ENCODE assay signal across 16 cellular contexts in genomic region chr11:103832762-103833161, GRCh38.
A peak's percentile ranks its signal among the peaks of the same experiment; 100 is the strongest.
DNase-seq lines count a peak whose midpoint lies in the region; ATAC-seq and TF ChIP-seq lines count a peak whose summit lies in the region.
"Had no signal": no experiment of that assay in that cellular context is flagged by ENCODE, and none has a peak within 500 bp of the region (broad histone marks: within the 10 kb centered on the region; RNA-seq: fewer than 3 reads in every experiment).

No MANE protein-coding gene starts in this region.

- POLR2A ChIA-PET in MCF 10A (lab: Yijun Ruan, JAX): interaction anchor here (0.6 kb wide), 1 partner anchor 1610 kb away, joined by 4 read pairs; no protein-coding TSS in a partner anchor

- no peak overlapping the region for H3K27ac Mint-ChIP-seq in MCF 10A (ENCODE audit: low read depth, unreplicated experiment)
- H3K27ac Mint-ChIP-seq: B cell; CD4-positive, alpha-beta memory T cell had no signal

- TF ChIP-seq POLR2A in gastrocnemius medialis (IDR thresholded peaks at IDR 0.05): no peak

- no peaks in the 10 kb centered on the region for H3K4me1 Mint-ChIP-seq in MCF 10A (ENCODE audit: insufficient read depth, unreplicated experiment)
- H3K4me1 Mint-ChIP-seq: CD4-positive, alpha-beta memory T cell had no signal

- H3K36me3 Mint-ChIP-seq in MCF 10A (ENCODE audit: insufficient read depth, unreplicated experiment): no peaks in the 10 kb centered on the region
- H3K36me3 Mint-ChIP-seq: CD4-positive, alpha-beta memory T cell had no signal

- no peaks in the 10 kb centered on the region for H3K79me2 ChIP-seq in mammary epithelial cell (ENCODE audit: insufficient read depth, low read length)
- no peaks in the 10 kb centered on the region for H3K79me2 ChIP-seq in smooth muscle cell (ENCODE audit: low read depth)

- no peaks in the 10 kb centered on the region for H3K36me3 ChIP-seq in mammary epithelial cell (ENCODE audit: insufficient read depth, low read length)
- H3K36me3 ChIP-seq in brain microvascular endothelial cell (replicated peaks): no peaks in the 10 kb centered on the region
- no peaks in the 10 kb centered on the region for H3K36me3 ChIP-seq in smooth muscle cell (ENCODE audit: low read depth)
- H3K36me3 ChIP-seq in gastrocnemius medialis: no peaks in the 10 kb centered on the region

- H3K9me3 Mint-ChIP-seq in MCF 10A (ENCODE audit: unreplicated experiment): peaks cover 7% of the 10 kb centered on the region

- H3K9me3 ChIP-seq in mammary epithelial cell (replicated peaks; ENCODE audit: insufficient read depth, low read length) (no peaks in the 10 kb centered on the region), smooth muscle cell (replicated peaks; ENCODE audit: low read depth) (no peaks in the 10 kb centered on the region), gastrocnemius medialis (no peaks in the 10 kb centered on the region)

- no peak overlapping the region for H3K4me2 ChIP-seq in mammary epithelial cell (ENCODE audit: insufficient read depth, low read depth, low read length)
- no peak overlapping the region for H3K4me2 ChIP-seq in smooth muscle cell

- peak; percentile 15 for DNase-seq in MCF 10A (ENCODE audit: unreplicated experiment)
- no peak for DNase-seq in mammary epithelial cell
- DNase-seq in HT1080 (ENCODE audit: low read depth): peak; percentile 4
- peak; percentile 33 for DNase-seq in brain microvascular endothelial cell
- DNase-seq in smooth muscle cell (lab: John Stamatoyannopoulos, UW; ENCODE audit: unreplicated experiment): no peak
- DNase-seq in stimulated activated naive CD4-positive, alpha-beta T cell (lab: John Stamatoyannopoulos, UW): no peak
- DNase-seq in gastrocnemius medialis: no peak
- DNase-seq: 8988T; ACHN; CD4-positive, alpha-beta memory T cell; DND-41; GM23248 had no signal

- H3K9ac ChIP-seq in mammary epithelial cell (ENCODE audit: insufficient read depth, low read length) (no peak overlapping the region), smooth muscle cell (ENCODE audit: low read depth) (no peak overlapping the region)
- H3K9ac ChIP-seq: GM23248 had no signal

- WGBS in mammary epithelial cell (ENCODE audit: low coverage, missing lambda C conversion rate): 67% methylated on average over 3 of the region's 3 CpGs
- WGBS in smooth muscle cell (ENCODE audit: low lambda C conversion rate): 50% methylated on average over 3 of the region's 3 CpGs

- TF ChIP-seq CTCF in MCF 10A (IDR thresholded peaks at IDR 0.05; ENCODE audit: unreplicated experiment) (no peak), mammary epithelial cell (conservative IDR thresholded peaks at IDR 0.05 in 1 of 2, IDR thresholded peaks at IDR 0.05 in 1 of 2; ENCODE audit: extremely low read depth in 1 of 2, insufficient read depth in 1 of 2, low read depth in 1 of 2, low read length in 2 of 2) (no peak), brain microvascular endothelial cell (IDR thresholded peaks at IDR 0.05; ENCODE audit: low read depth, low read length, missing control alignments) (no peak), smooth muscle cell (IDR thresholded peaks at IDR 0.05; ENCODE audit: borderline replicate concordance, insufficient read depth, poor library complexity, severe bottlenecking) (no peak), gastrocnemius medialis (IDR thresholded peaks at IDR 0.05 in 4 of 5, conservative IDR thresholded peaks at IDR 0.05 in 1 of 5) (no peak)

- no peaks in the 10 kb centered on the region for H3F3A ChIP-seq in smooth muscle cell (ENCODE audit: low read depth)

- H4K20me1 ChIP-seq in mammary epithelial cell (ENCODE audit: insufficient read depth, low read length) (no peaks in the 10 kb centered on the region), smooth muscle cell (ENCODE audit: low read depth) (no peaks in the 10 kb centered on the region)

- in situ Hi-C loops in mammary epithelial cell (cut with MboI; ENCODE audit: low sequenced_read_pairs in 2 of 2) (no loop called here), brain microvascular endothelial cell (cut with HindIII; ENCODE audit: low pct_ligation_motif_present, low sequenced_read_pairs) (no loop called here), gastrocnemius medialis (cut with MboI; ENCODE audit: low sequenced_read_pairs in 4 of 4) (no loop called here)

- H3K27me3 ChIP-seq in mammary epithelial cell (ENCODE audit: insufficient read depth, low read length) (no peaks in the 10 kb centered on the region), brain microvascular endothelial cell (replicated peaks) (no peaks in the 10 kb centered on the region), smooth muscle cell (ENCODE audit: low read depth) (no peaks in the 10 kb centered on the region), gastrocnemius medialis (no peaks in the 10 kb centered on the region)

- H3K4me3 ChIP-seq in mammary epithelial cell (replicated peaks in 1 of 3; ENCODE audit: insufficient read depth in 1 of 3, low read depth in 2 of 3, low read length in 3 of 3): no peak overlapping the region
- H3K4me3 ChIP-seq in brain microvascular endothelial cell (ENCODE audit: low read depth, low read length): no peak overlapping the region
- no peak overlapping the region for H3K4me3 ChIP-seq in smooth muscle cell
- no peak overlapping the region for H3K4me3 ChIP-seq in gastrocnemius medialis
- H3K4me3 ChIP-seq: GM12878, GM23248 had no signal

- no TSS peak for BruUV-seq in MCF 10A (replicated peaks; lab: Mats Ljungman, UMichigan)
- BruUV-seq in mammary epithelial cell (replicated peaks; lab: Mats Ljungman, UMichigan): no TSS peak

- intact Hi-C loops in MCF 10A (cut with micrococcal nuclease) (no loop called here), mammary epithelial cell (cut with micrococcal nuclease) (no loop called here), gastrocnemius medialis (cut with DNase I; ENCODE audit: low total_unique reads) (no loop called here)

- no peak overlapping the region for H3K27ac ChIP-seq in mammary epithelial cell (ENCODE audit: insufficient read depth, low read depth, low read length)
- H3K27ac ChIP-seq in brain microvascular endothelial cell: no peak overlapping the region
- H3K27ac ChIP-seq in smooth muscle cell (ENCODE audit: low read depth): peak overlapping the region; percentile 31
- H3K27ac ChIP-seq in gastrocnemius medialis: no peak overlapping the region
- H3K27ac ChIP-seq: C4-2B, GM23248 had no signal

- H3K4me1 ChIP-seq in mammary epithelial cell (ENCODE audit: insufficient read depth, low read length) (no peaks in the 10 kb centered on the region), smooth muscle cell (ENCODE audit: low read depth) (no peaks in the 10 kb centered on the region), gastrocnemius medialis (no peaks in the 10 kb centered on the region)

- no peak overlapping the region for H3K4me3 Mint-ChIP-seq in MCF 10A (ENCODE audit: unreplicated experiment)
- H3K4me3 Mint-ChIP-seq: B cell; CD4-positive, alpha-beta memory T cell had no signal

- CTCF ChIA-PET in MCF 10A (lab: Yijun Ruan, JAX): interaction anchor here (0.6 kb wide), 1 partner anchor 150 kb away, joined by 3 read pairs; no protein-coding TSS in a partner anchor
- CTCF ChIA-PET in mammary epithelial cell (lab: Charles Lee; ENCODE audit: low non-redundant PET): no interaction called here

- no peak overlapping the region for H2AFZ ChIP-seq in mammary epithelial cell (ENCODE audit: low read depth, low read length)
- no peak overlapping the region for H2AFZ ChIP-seq in smooth muscle cell (ENCODE audit: low read depth)
- H2AFZ ChIP-seq: GM23248 had no signal

- H3K27me3 Mint-ChIP-seq in MCF 10A (ENCODE audit: insufficient read depth, unreplicated experiment): no peaks in the 10 kb centered on the region

- dilution Hi-C loops in mammary epithelial cell (cut with HindIII; ENCODE audit: low sequenced_read_pairs): no loop called here

- ATAC-seq in activated CD4-positive, CD25-positive, alpha-beta regulatory T cell treated with anti-CD3 and anti-CD28 coated beads, Interleukin-2, amount 50 U/mL, for 24 hours: no peak
- no peak for ATAC-seq in gastrocnemius medialis
- ATAC-seq: GM12878 had no signal

Comparison
In these comparisons a context has a peak if more than half of its experiments do, and no peak if none do; other contexts are left out.
1. DNase-seq: peak in MCF 10A (single experiment), HT1080 (single experiment) and brain microvascular endothelial cell (single experiment); none in mammary epithelial cell (single experiment), smooth muscle cell (single experiment), stimulated activated naive CD4-positive, alpha-beta T cell (0 of 6) and gastrocnemius medialis (0 of 2).